8 cellular contexts compared by ENCODE assay signal in genomic region chr14:100192250-100192671, GRCh38. TPM values are rescaled to one million over a fixed set of nuclear protein-coding genes. Genes with fewer than 3 reads are reported as not detected.
DNase-seq lines count a peak whose midpoint lies in the region; ATAC-seq, FAIRE-seq and TF ChIP-seq lines count a peak whose summit lies in the region.

No MANE protein-coding gene starts in this region.

- H3K9me3 ChIP-seq in CD4-positive, alpha-beta T cell (ENCODE audit: control insufficient read depth, low read length): no peaks in the 10 kb centered on the region
- H3K9me3 ChIP-seq in Panc1 (ENCODE audit: control insufficient read depth, insufficient read depth, low read depth, low read length): no peaks in the 10 kb centered on the region
- H3K9me3 ChIP-seq in endothelial cell of umbilical vein (replicated peaks; ENCODE audit: control insufficient read depth, insufficient read depth, low read length): no peaks in the 10 kb centered on the region
- H3K9me3 ChIP-seq in neuron (ENCODE audit: low read length): no peaks in the 10 kb centered on the region

- dilution Hi-C loops in endothelial cell of umbilical vein (cut with MboI; ENCODE audit: extremely low pct_ligation_motif_present, low sequenced_read_pairs): no loop called here

- no TSS peak for BruUV-seq in Panc1 (replicated peaks; lab: Mats Ljungman, UMichigan)
- BruUV-seq in endothelial cell of umbilical vein (replicated peaks; lab: Mats Ljungman, UMichigan): TSS peak; percentile 43

- no peak for TF ChIP-seq POLR2A in endothelial cell of umbilical vein (IDR thresholded peaks at IDR 0.05; ENCODE audit: low read depth, low read length)

- no peaks in the 10 kb centered on the region for H3K27me3 ChIP-seq in CD4-positive, alpha-beta T cell (ENCODE audit: control insufficient read depth, insufficient read depth, low read length)
- H3K27me3 ChIP-seq in Panc1 (ENCODE audit: control insufficient read depth, insufficient read depth, low read length) (no peaks in the 10 kb centered on the region), endothelial cell of umbilical vein (ENCODE audit: control insufficient read depth in 2 of 2, insufficient read depth in 2 of 2, low read length in 2 of 2) (no peaks in the 10 kb centered on the region), neuron (ENCODE audit: insufficient read depth, low read length) (no peaks in the 10 kb centered on the region)

- H3K4me1 Mint-ChIP-seq in CD4-positive, alpha-beta T cell (ENCODE audit: low read depth): peaks cover 9% of the 10 kb centered on the region

- H4K20me1 ChIP-seq in endothelial cell of umbilical vein (replicated peaks; ENCODE audit: control insufficient read depth, extremely low read depth, insufficient read depth, low read length): no peaks in the 10 kb centered on the region

- no peak overlapping the region for H3K27ac ChIP-seq in CD4-positive, alpha-beta T cell (ENCODE audit: low read depth, low read length)
- peak overlapping the region; percentile 85 for H3K27ac ChIP-seq in Panc1 (ENCODE audit: low read length)
- H3K27ac ChIP-seq in endothelial cell of umbilical vein (ENCODE audit: insufficient read depth, low read depth, low read length): peak overlapping the region; percentile 45

- H3K4me3 ChIP-seq in Panc1 (ENCODE audit: low read depth in 2 of 2, low read length in 2 of 2) (peak overlapping the region; percentile 40 to 54), endothelial cell of umbilical vein (replicated peaks in 1 of 3; ENCODE audit: insufficient read depth in 1 of 3, low read depth in 1 of 3, low read length in 3 of 3) (peak overlapping the region in 1 of 3 experiments; percentile 10), neuron (ENCODE audit: low read length) (peak overlapping the region; percentile 43)

- no peaks in the 10 kb centered on the region for H3K79me2 ChIP-seq in endothelial cell of umbilical vein (ENCODE audit: control insufficient read depth, insufficient read depth, low read length)

- no peak overlapping the region for H3K4me3 Mint-ChIP-seq in CD4-positive, alpha-beta T cell

- no peak for TF ChIP-seq CTCF in CD4-positive, alpha-beta T cell (IDR thresholded peaks at IDR 0.05)
- TF ChIP-seq CTCF in Panc1 (IDR thresholded peaks at IDR 0.05) (no peak), endothelial cell of umbilical vein (IDR thresholded peaks at IDR 0.05; ENCODE audit: extremely low read depth in 1 of 2, insufficient read depth in 1 of 2, low read depth in 1 of 2, low read length in 2 of 2) (no peak)

- no peaks in the 10 kb centered on the region for H3K9me1 ChIP-seq in endothelial cell of umbilical vein (replicated peaks; ENCODE audit: control insufficient read depth, extremely low read depth, insufficient read depth, low read length)

- no peaks in the 10 kb centered on the region for H3K9me3 Mint-ChIP-seq in CD4-positive, alpha-beta T cell

- H3K36me3 Mint-ChIP-seq in CD4-positive, alpha-beta T cell (ENCODE audit: low read depth): no peaks in the 10 kb centered on the region

- CTCF ChIA-PET in CD4-positive, alpha-beta T cell (lab: Charles Lee): interaction anchor here (0.9 to 3.4 kb wide), 43 partner anchors 8 to 293 kb away, joined by 3 to 49 read pairs (median 5); partner anchors contain the start of gene EVL
- CTCF ChIA-PET in Panc1 (lab: Charles Lee) (interaction anchor here (0.6 to 0.7 kb wide), 2 partner anchors 46 to 89 kb away, joined by 3 to 4 read pairs; no protein-coding TSS in a partner anchor), endothelial cell of umbilical vein (lab: Charles Lee) (interaction anchor here (1.0 to 2.0 kb wide), 21 partner anchors 8 to 221 kb away, joined by 3 to 26 read pairs (median 5); no protein-coding TSS in a partner anchor)

- in situ Hi-C loops in Panc1 (cut with HindIII; ENCODE audit: low pct_unique_long_range_greater_than_20kb, low sequenced_read_pairs): no loop called here

- ATAC-seq in CD4-positive, alpha-beta T cell (ENCODE audit: poor library complexity): no peak
- ATAC-seq in Panc1 (no peak; the same call in 1 of the 2 replicates), HG02759 (IDR thresholded peaks at IDR 0.05; ENCODE audit: unreplicated experiment) (no peak), HG03196 (IDR thresholded peaks at IDR 0.05; ENCODE audit: unreplicated experiment) (no peak)

- H3K4me2 ChIP-seq in endothelial cell of umbilical vein (ENCODE audit: insufficient read depth, low read length): peak overlapping the region; percentile 37

- POLR2A ChIA-PET in CD4-positive, alpha-beta T cell (lab: Charles Lee): interaction anchor here (1.0 to 3.2 kb wide), 20 partner anchors 21 to 221 kb away, joined by 3 to 43 read pairs (median 6); partner anchors contain the start of genes EVL, WDR25 and YY1
- POLR2A ChIA-PET in Panc1 (lab: Charles Lee) (interaction anchor here (0.6 kb wide), 1 partner anchor 233 kb away, joined by 3 read pairs; no protein-coding TSS in a partner anchor), endothelial cell of umbilical vein (lab: Charles Lee) (no interaction called here)

- H3K36me3 ChIP-seq in Panc1 (ENCODE audit: control insufficient read depth, insufficient read depth, low read length) (no peaks in the 10 kb centered on the region), endothelial cell of umbilical vein (ENCODE audit: control insufficient read depth in 2 of 2, extremely low read depth in 1 of 2, insufficient read depth in 2 of 2, low read length in 2 of 2) (no peaks in the 10 kb centered on the region), neuron (ENCODE audit: insufficient read depth, low read length) (no peaks in the 10 kb centered on the region)

- H3K9ac ChIP-seq in endothelial cell of umbilical vein (replicated peaks; ENCODE audit: extremely low read depth, insufficient read depth, low read length): peak overlapping the region; percentile 30

- H3K4me1 ChIP-seq in Panc1 (ENCODE audit: control insufficient read depth, insufficient read depth, low read length) (peaks cover 8% of the 10 kb centered on the region), endothelial cell of umbilical vein (ENCODE audit: control insufficient read depth, extremely low read depth, insufficient read depth, low read length) (peaks cover 5% of the 10 kb centered on the region), neuron (ENCODE audit: insufficient read depth, low read length) (peaks cover 9% of the 10 kb centered on the region)

- peak in 1 of 10 experiments; percentile 23 for DNase-seq in CD4-positive, alpha-beta T cell
- DNase-seq in Panc1 (ENCODE audit: low read depth, low spot score): no peak
- no peak for DNase-seq in endothelial cell of umbilical vein (ENCODE audit: low read depth, low spot score)
- no peak for DNase-seq in midbrain (lab: John Stamatoyannopoulos, UW)
- no peak for DNase-seq in kidney tubule cell (ENCODE audit: low spot score)

- H3K27ac Mint-ChIP-seq in CD4-positive, alpha-beta T cell: peak overlapping the region; percentile 86

- no peak for FAIRE-seq in endothelial cell of umbilical vein (lab: Jason Lieb, UNC)

- H2AFZ ChIP-seq in endothelial cell of umbilical vein (ENCODE audit: low read depth, low read length): peak overlapping the region; percentile 92
- peak overlapping the region; percentile 48 for H2AFZ ChIP-seq in neuron (ENCODE audit: low read depth, low read length)

- intact Hi-C loops in CD4-positive, alpha-beta T cell (cut with DNase I, micrococcal nuclease): loop anchor here (1.0 to 5.0 kb wide), 10 partner anchors 23 to 209 kb away; partner anchors contain the start of genes WDR25 (in 1 of the 2) and YY1 (in 1 of the 2)
- intact Hi-C loops in Panc1 (cut with micrococcal nuclease; ENCODE audit: unreplicated experiment): no loop called here
- intact Hi-C loops in endothelial cell of umbilical vein (cut with micrococcal nuclease): loop anchor here (1.0 to 2.0 kb wide), 5 partner anchors 49 to 461 kb away; no protein-coding TSS in a partner anchor

- no peaks in the 10 kb centered on the region for H3K27me3 Mint-ChIP-seq in CD4-positive, alpha-beta T cell

TF ChIP-seq in endothelial cell of umbilical vein, 7 proteins besides CTCF, POLR2A, EP300 and RAD21 (continues in another document):
- TF ChIP-seq FOS (IDR thresholded peaks at IDR 0.05; ENCODE audit: borderline replicate concordance, insufficient read depth, low read length) (no peak), EZH2 (IDR thresholded peaks at IDR 0.05; ENCODE audit: borderline replicate concordance, low read depth, low read length, severe bottlenecking) (no peak), MAX (IDR thresholded peaks at IDR 0.05; ENCODE audit: insufficient read depth, insufficient read length) (no peak), POLR2AphosphoS5 (IDR thresholded peaks at IDR 0.05; ENCODE audit: insufficient read depth, low read depth, low read length) (no peak), JUN (IDR thresholded peaks at IDR 0.05; ENCODE audit: borderline replicate concordance, insufficient read depth, insufficient read length, low read depth) (no peak), GATA2 (IDR thresholded peaks at IDR 0.05; ENCODE audit: insufficient read depth, insufficient read length, low read depth, low read length) (no peak)

RNA-seq across cellular contexts. Expression of gene DEGS2, which starts 32.8 kb away (rescaled TPM):
- total RNA-seq in CD4-positive, alpha-beta T cell: under 1 TPM in 1 of 2 experiments, not detected in 1; 0.11 TPM
- 4.9 TPM for total RNA-seq in Panc1 (2021; ENCODE audit: unreplicated experiment)
- 10.8 TPM for polyA plus RNA-seq in Panc1 (2012; ENCODE audit: insufficient read length)
- total RNA-seq in endothelial cell of umbilical vein: not detected in 2 replicates
- 0.02 and 0.06 TPM in 2 replicates for polyA plus RNA-seq in endothelial cell of umbilical vein
- polyA plus RNA-seq in endothelial cell of umbilical vein (2011; cell fraction: cytosol; rRNA removed): not detected in 2 replicates
- polyA plus RNA-seq in endothelial cell of umbilical vein (2011; cell fraction: nucleus; rRNA removed): 0.03 TPM in 1 of 2 replicates, not detected in the other
- polyA plus RNA-seq in endothelial cell of umbilical vein (2012): 0.15 and 0.16 TPM in 2 replicates
- 0.49 TPM in 1 of 2 replicates, not detected in the other for polyA minus RNA-seq in endothelial cell of umbilical vein
- polyA minus RNA-seq in endothelial cell of umbilical vein (2011; cell fraction: cytosol; rRNA and poly(A)+ RNA removed): not detected
- polyA minus RNA-seq in endothelial cell of umbilical vein (2011; cell fraction: nucleus; rRNA and poly(A)+ RNA removed): 0.19 TPM in 1 of 2 replicates, not detected in the other

RNA-seq across cellular contexts. Expression of gene YY1, which starts 46.7 kb away (rescaled TPM):
- total RNA-seq in CD4-positive, alpha-beta T cell: 10 to 100 TPM; 68.9 to 70.4 TPM
- total RNA-seq in Panc1 (2021; ENCODE audit: unreplicated experiment) (71.3 TPM), endothelial cell of umbilical vein (71.0 and 78.6 TPM in 2 replicates)
- 39.7 TPM for polyA plus RNA-seq in Panc1 (2012; ENCODE audit: insufficient read length)
- polyA plus RNA-seq in endothelial cell of umbilical vein: 18.6 and 23.5 TPM in 2 replicates
- polyA plus RNA-seq in endothelial cell of umbilical vein (2011; cell fraction: cytosol; rRNA removed): 24.3 and 27.6 TPM in 2 replicates
- 36.4 and 39.8 TPM in 2 replicates for polyA plus RNA-seq in endothelial cell of umbilical vein (2011; cell fraction: nucleus; rRNA removed)
- 42.9 and 57.4 TPM in 2 replicates for polyA plus RNA-seq in endothelial cell of umbilical vein (2012)
- 27.8 and 31.4 TPM in 2 replicates for polyA minus RNA-seq in endothelial cell of umbilical vein
- 33.1 TPM for polyA minus RNA-seq in endothelial cell of umbilical vein (2011; cell fraction: cytosol; rRNA and poly(A)+ RNA removed)
- polyA minus RNA-seq in endothelial cell of umbilical vein (2011; cell fraction: nucleus; rRNA and poly(A)+ RNA removed): 22.2 and 27.0 TPM in 2 replicates
